Comparison of ENCODE assay signal across 7 cellular contexts in genomic region chr19:21474671-21475181, GRCh38. TPM values are rescaled to one million over a fixed set of nuclear protein-coding genes. Genes with fewer than 3 reads are reported as not detected.
A peak's percentile ranks its signal among the peaks of the same experiment; 100 is the strongest.
DNase-seq lines count a peak whose midpoint lies in the region; ATAC-seq and TF ChIP-seq lines count a peak whose summit lies in the region.

No MANE protein-coding gene starts in this region.

- intact Hi-C loops in spleen (cut with DNase I; ENCODE audit: low total_unique reads), result no loop called here

- peak overlapping the region in 1 of 8 donors; percentile 22 for H3K27ac ChIP-seq in spleen

- TF ChIP-seq CTCF in HFF-Myc (IDR thresholded peaks at IDR 0.05; ENCODE audit: low read depth, low read length, missing control alignments) (no peak), kidney epithelial cell (IDR thresholded peaks at IDR 0.05; ENCODE audit: insufficient read depth, low read length, poor library complexity, severe bottlenecking) (peak; percentile 5), spleen (IDR thresholded peaks at IDR 0.05 in 8 of 11, conservative IDR thresholded peaks at IDR 0.05 in 3 of 11) (no peak)

- peak overlapping the region; percentile 25 for H3K4me3 ChIP-seq in HFF-Myc (replicated peaks; ENCODE audit: low read depth, low read length)
- peak overlapping the region; percentile 53 for H3K4me3 ChIP-seq in kidney epithelial cell (ENCODE audit: low read depth, low read length)
- peak overlapping the region; percentile 33 to 69 (median 44) for H3K4me3 ChIP-seq in spleen

- H3K9me3 ChIP-seq in spleen, result peaks cover 0 to 16% (median 0%) of the 10 kb centered on the region in 8 donors

- H3K36me3 ChIP-seq in kidney epithelial cell (ENCODE audit: control insufficient read depth, insufficient read depth, low read length) (no peaks in the 10 kb centered on the region), spleen (no peaks in the 10 kb centered on the region)

- 1 to 4% (median 3%) methylated on average over 19 to 37 of the region's 37 CpGs for WGBS in spleen, 5 donors

- H3K4me1 ChIP-seq in spleen, result peaks cover 5 to 14% (median 13%) of the 10 kb centered on the region in 6 donors

- no peak for ATAC-seq in GM19397 (IDR thresholded peaks at IDR 0.05; ENCODE audit: unreplicated experiment)

- H3K27me3 ChIP-seq in kidney epithelial cell (ENCODE audit: control insufficient read depth, insufficient read depth, low read length), result no peaks in the 10 kb centered on the region
- H3K27me3 ChIP-seq in spleen (replicated peaks in 1 of 7), result peaks cover 0 to 20% (median 5%) of the 10 kb centered on the region in 7 donors

- DNase-seq in HFF-Myc (ENCODE audit: extremely low read depth, low read depth), result no peak
- DNase-seq in activated CD4-positive, CD25-positive, alpha-beta regulatory T cell treated with anti-CD3 and anti-CD28 coated beads, Interleukin-2, amount 50 U/mL, for 16 hours (ENCODE audit: low read depth, low spot score), result peak; percentile 42
- peak; percentile 23 for DNase-seq in central memory CD4-positive, alpha-beta T cell
- DNase-seq in kidney epithelial cell (ENCODE audit: low read depth), result peak; percentile 4
- DNase-seq in spleen, result peak; percentile 84
- DNase-seq in COLO668 (lab: John Stamatoyannopoulos, UW; ENCODE audit: unreplicated experiment), result no peak

- no peak for TF ChIP-seq POLR2A in spleen (IDR thresholded peaks at IDR 0.05)

RNA-seq across cellular contexts. Expression of gene ZNF429, which starts 30.7 kb away (rescaled TPM):
- total RNA-seq in kidney epithelial cell (6.3 and 9.2 TPM in 2 replicates), spleen (10 to 100 TPM; 14.4 to 45.0 (median 22.8) TPM)
- 1 to 10 TPM; 6.9 to 9.4 (median 7.3) TPM for polyA plus RNA-seq in spleen

Comparison
In these comparisons a context has a peak if more than half of its experiments do, and no peak if none do; other contexts are left out.
1. DNase-seq: peak in activated CD4-positive, CD25-positive, alpha-beta regulatory T cell treated with anti-CD3 and anti-CD28 coated beads, Interleukin-2, amount 50 U/mL, for 16 hours (single experiment), central memory CD4-positive, alpha-beta T cell (single experiment), kidney epithelial cell (single experiment) and spleen (single experiment); none in HFF-Myc (single experiment) and COLO668 (single experiment).
2. Peak in every context shown above with its lines, with median percentiles within 50 percentile points of each other: H3K4me3 ChIP-seq.